In genomic region chr4:111780965-111781364, GRCh38 we compare ENCODE assay signal across 25 cellular contexts.
A peak's percentile ranks its signal among the peaks of the same experiment; 100 is the strongest.
DNase-seq lines count a peak whose midpoint lies in the region; ATAC-seq and TF ChIP-seq lines count a peak whose summit lies in the region.
"Had no signal": no experiment of that assay in that cellular context is flagged by ENCODE, and none has a peak within 500 bp of the region (broad histone marks: within the 10 kb centered on the region; RNA-seq: fewer than 3 reads in every experiment).

No MANE protein-coding gene starts in this region.

- no peaks in the 10 kb centered on the region for H3K9me3 ChIP-seq in HEK293 (ENCODE audit: control insufficient read depth, insufficient read depth, low read depth, low read length)
- no peaks in the 10 kb centered on the region for H3K9me3 ChIP-seq in PC-9 (ENCODE audit: insufficient read depth, low read depth)
- no peaks in the 10 kb centered on the region for H3K9me3 ChIP-seq in endodermal cell (ENCODE audit: control insufficient read depth, low read length)
- H3K9me3 ChIP-seq: A549; BE2C; BLaER1 treated with 17β-estradiol and CSF1 and Interleukin-3, amounts not matched to agents 10 nM and 100 nM had no signal

- TF ChIP-seq CTCF in HEK293 (tag by site-specific recombination; IDR thresholded peaks at IDR 0.05) (no peak), PC-9 (conservative IDR thresholded peaks at IDR 0.05) (no peak), foreskin keratinocyte (conservative IDR thresholded peaks at IDR 0.05) (no peak), endodermal cell (conservative IDR thresholded peaks at IDR 0.05) (no peak)

- BruUV-seq in PC-9 (replicated peaks; lab: Mats Ljungman, UMichigan), result no TSS peak

- no peaks in the 10 kb centered on the region for H3K79me2 ChIP-seq in PC-9 (ENCODE audit: low read depth)

- no peaks in the 10 kb centered on the region for H3K36me3 Mint-ChIP-seq in endodermal cell (ENCODE audit: low read depth)
- H3K36me3 Mint-ChIP-seq: CD14-positive monocyte; CD8-positive, alpha-beta memory T cell had no signal

- no peaks in the 10 kb centered on the region for H4K20me1 ChIP-seq in PC-9 (ENCODE audit: insufficient read depth)
- H4K20me1 ChIP-seq: BLaER1 treated with 17β-estradiol and CSF1 and Interleukin-3, amounts not matched to agents 10 nM and 100 nM had no signal

- no peaks in the 10 kb centered on the region for H3K9me3 Mint-ChIP-seq in endodermal cell
- H3K9me3 Mint-ChIP-seq: CD14-positive monocyte; CD4-positive, alpha-beta T cell; HFFc6 had no signal

- peak; percentile 34 for ATAC-seq in foreskin keratinocyte
- ATAC-seq in HG03442 (IDR thresholded peaks at IDR 0.05; ENCODE audit: unreplicated experiment), result no peak
- ATAC-seq in SK-N-SH treated with all-trans-retinoic acid at 6 μM for 48 hours, result no peak
- ATAC-seq: A549, GM12878 had no signal

- no peaks in the 10 kb centered on the region for H3K4me1 ChIP-seq in HEK293 (ENCODE audit: control insufficient read depth, insufficient read depth, low read length)
- H3K4me1 ChIP-seq in PC-9 (replicated peaks; ENCODE audit: insufficient read depth), result peaks cover 18% of the 10 kb centered on the region
- peaks cover 24% of the 10 kb centered on the region for H3K4me1 ChIP-seq in foreskin keratinocyte
- no peaks in the 10 kb centered on the region for H3K4me1 ChIP-seq in endodermal cell (ENCODE audit: control insufficient read depth, insufficient read depth, low read length)
- H3K4me1 ChIP-seq: BE2C; BLaER1 treated with 17β-estradiol and CSF1 and Interleukin-3, amounts not matched to agents 10 nM and 100 nM had no signal

- no peak overlapping the region for H3K4me3 ChIP-seq in HEK293 (ENCODE audit: low read depth, low read length)
- 0 out of 2 replicates have a peak overlapping the region, but pooled peaks have one; percentile 20 for H3K4me3 ChIP-seq in PC-9
- H3K4me3 ChIP-seq in endodermal cell (ENCODE audit: low read length), result no peak overlapping the region
- H3K4me3 ChIP-seq: A549; BLaER1 treated with 17β-estradiol and CSF1 and Interleukin-3, amounts not matched to agents 10 nM and 100 nM; GM12878; GM23248 had no signal

- no peak overlapping the region for H3K4me3 Mint-ChIP-seq in endodermal cell
- H3K4me3 Mint-ChIP-seq: CD14-positive monocyte; CD4-positive, alpha-beta T cell; CD8-positive, alpha-beta memory T cell; HFFc6 had no signal

- no peak overlapping the region for H3K9ac ChIP-seq in endodermal cell (ENCODE audit: extremely low read depth, low read length, poor library complexity, severe bottlenecking)
- H3K9ac ChIP-seq: BLaER1 treated with 17β-estradiol and CSF1 and Interleukin-3, amounts not matched to agents 10 nM and 100 nM; GM23248 had no signal

- WGBS in endodermal cell (ENCODE audit: insufficient coverage in 1 of 2, insufficient read length in 1 of 2), 2 experiments, result no CpG with 5 or more reads among the region's 2 CpGs

- H3K9me2 ChIP-seq in PC-9 (ENCODE audit: insufficient read depth), result no peaks in the 10 kb centered on the region

- H3K36me3 ChIP-seq in HEK293 (ENCODE audit: control insufficient read depth in 2 of 2, insufficient read depth in 1 of 2, low read length in 2 of 2) (no peaks in the 10 kb centered on the region), PC-9 (ENCODE audit: low read depth) (no peaks in the 10 kb centered on the region), endodermal cell (ENCODE audit: control insufficient read depth, insufficient read depth, low read length) (no peaks in the 10 kb centered on the region)
- H3K36me3 ChIP-seq: BE2C; BLaER1 treated with 17β-estradiol and CSF1 and Interleukin-3, amounts not matched to agents 10 nM and 100 nM had no signal

- H3K27ac Mint-ChIP-seq in endodermal cell, result no peak overlapping the region
- H3K27ac Mint-ChIP-seq: CD14-positive monocyte; CD4-positive, alpha-beta T cell; CD8-positive, alpha-beta memory T cell; HFFc6 had no signal

- no peaks in the 10 kb centered on the region for H3K27me3 ChIP-seq in PC-9 (ENCODE audit: insufficient read depth, low read depth)
- H3K27me3 ChIP-seq in foreskin keratinocyte, result no peaks in the 10 kb centered on the region
- H3K27me3 ChIP-seq in endodermal cell (ENCODE audit: control insufficient read depth, insufficient read depth, low read length, poor library complexity, severe bottlenecking), result no peaks in the 10 kb centered on the region
- H3K27me3 ChIP-seq: BE2C; BLaER1 treated with 17β-estradiol and CSF1 and Interleukin-3, amounts not matched to agents 10 nM and 100 nM had no signal

- DNase-seq in PC-9 (no peak), foreskin keratinocyte (peak in 1 of 2 donors; percentile 46), Kasumi-1 (lab: John Stamatoyannopoulos, UW) (no peak), endodermal cell (no peak)
- DNase-seq: 8988T; ACHN; AML-193; BE2C; CD4-positive, alpha-beta T cell; CD8-positive, alpha-beta memory T cell; DMS 273 treated with DMSO at 0.1 percent for 48 hours; DMS79; EL; GDM1; GM23248; H7; HCEC 1CT; HFFc6 had no signal

- POLR2A ChIA-PET in HEK293 (lab: Yijun Ruan, JAX), result no interaction called here
- POLR2A ChIA-PET in PC-9 (lab: Charles Lee; ENCODE audit: unreplicated experiment), result interaction anchor here (0.6 kb wide), 1 partner anchor 8 kb away, joined by 4 read pairs; no protein-coding TSS in a partner anchor

- H3K4me1 Mint-ChIP-seq in endodermal cell, result no peaks in the 10 kb centered on the region
- H3K4me1 Mint-ChIP-seq: CD14-positive monocyte; CD8-positive, alpha-beta memory T cell had no signal

- H3F3A ChIP-seq in PC-9 (ENCODE audit: insufficient read depth, low read depth), result peaks cover 8% of the 10 kb centered on the region; the same call in 1 of the 2 replicates

- H3K4me2 ChIP-seq in PC-9, result peak overlapping the region; percentile 9
- H3K4me2 ChIP-seq: A549; BLaER1 treated with 17β-estradiol and CSF1 and Interleukin-3, amounts not matched to agents 10 nM and 100 nM had no signal

- intact Hi-C loops in PC-9 (cut with micrococcal nuclease; ENCODE audit: unreplicated experiment), result loop anchor here (5.0 kb wide), 1 partner anchor 139 kb away; no protein-coding TSS in a partner anchor

- no peak overlapping the region for H2AFZ ChIP-seq in PC-9
- H2AFZ ChIP-seq: GM23248 had no signal

- H3K27me3 Mint-ChIP-seq in endodermal cell (ENCODE audit: insufficient read depth), result no peaks in the 10 kb centered on the region
- H3K27me3 Mint-ChIP-seq: CD8-positive, alpha-beta memory T cell had no signal

- no peak overlapping the region for H3K27ac ChIP-seq in HEK293 (ENCODE audit: extremely low read depth, low read depth, low read length)
- H3K27ac ChIP-seq in PC-9, result no peak overlapping the region
- no peak overlapping the region for H3K27ac ChIP-seq in foreskin keratinocyte
- no peak overlapping the region for H3K27ac ChIP-seq in endodermal cell (ENCODE audit: low read depth, low read length)
- H3K27ac ChIP-seq: A549; BLaER1 treated with 17β-estradiol and CSF1 and Interleukin-3, amounts not matched to agents 10 nM and 100 nM; GM23248 had no signal

- CTCF ChIA-PET in HEK293 (lab: Yijun Ruan, JAX) (interaction anchor here (1.2 kb wide), 1 partner anchor 19 kb away, joined by 4 read pairs; no protein-coding TSS in a partner anchor), PC-9 (lab: Charles Lee) (no interaction called here)

TF ChIP-seq in HEK293, 187 proteins besides CTCF, POLR2A, EP300 and RAD21:
- no peak for TF ChIP-seq PBX3 (CRISPR knock-in tag; IDR thresholded peaks at IDR 0.05)
- no peak for TF ChIP-seq ZNF629 (tag by site-specific recombination; IDR thresholded peaks at IDR 0.05)
- peak; percentile 64; the same call in 1 of the 2 replicates for TF ChIP-seq ZNF140 (tag by site-specific recombination; IDR thresholded peaks at IDR 0.05)
- TF ChIP-seq ZNF274 (IDR thresholded peaks at IDR 0.05; ENCODE audit: low read length), result no peak
- 0 out of 2 replicates have a peak, but pooled peaks have one; percentile 60 for TF ChIP-seq ZNF274 (tag by site-specific recombination; IDR thresholded peaks at IDR 0.05; ENCODE audit: borderline replicate concordance)
TF ChIP-seq in HEK293: peak in this region for 2.

TF ChIP-seq in SK-N-SH treated with all-trans-retinoic acid at 6 μM for 48 hours, 23 proteins besides CTCF, POLR2A, EP300 and RAD21:
- TF ChIP-seq ZFP3 (CRISPR knock-in tag; IDR thresholded peaks at IDR 0.05), result no peak
- no peak for TF ChIP-seq CSDC2 (CRISPR knock-in tag; IDR thresholded peaks at IDR 0.05)
- no peak for TF ChIP-seq ISL1 (CRISPR knock-in tag; IDR thresholded peaks at IDR 0.05)
- no peak for TF ChIP-seq BACH2 (CRISPR knock-in tag; IDR thresholded peaks at IDR 0.05; ENCODE audit: borderline replicate concordance)
- no peak for TF ChIP-seq GLIS3 (CRISPR knock-in tag; IDR thresholded peaks at IDR 0.05)
- TF ChIP-seq ZNF565 (CRISPR knock-in tag; conservative IDR thresholded peaks at IDR 0.05; ENCODE audit: low read depth), result no peak
- no peak for TF ChIP-seq ZNF70 (CRISPR knock-in tag; IDR thresholded peaks at IDR 0.05)
